Comparison of ENCODE assay signal across 27 cellular contexts in the genomic region with DNA sequence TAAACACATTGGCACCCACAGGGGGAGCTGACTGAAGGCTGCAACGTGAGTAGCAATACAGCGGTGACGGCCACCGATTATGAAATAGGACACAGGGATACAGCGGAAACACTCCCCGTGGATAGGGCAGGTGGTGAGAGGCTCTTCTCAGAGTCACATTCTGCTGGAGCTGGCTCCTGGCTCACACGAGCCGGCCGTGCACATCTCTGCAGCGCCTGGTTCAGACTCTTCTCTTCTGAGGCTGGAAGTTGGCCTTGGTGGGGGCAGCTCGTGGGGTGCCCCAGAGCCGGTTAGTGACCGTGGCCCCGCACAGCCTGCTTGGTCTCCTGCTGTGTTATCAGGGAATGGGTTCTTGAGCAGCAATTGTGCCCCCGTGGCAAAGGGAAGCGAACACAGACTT.
"Had no signal": no experiment of that assay in that cellular context is flagged by ENCODE, and none has a peak within 500 bp of the region (broad histone marks: within the 10 kb centered on the region; RNA-seq: fewer than 3 reads in every experiment).

No MANE protein-coding gene starts in this region.

- DNase-seq: heart right ventricle; islet precursor cell; kidney glomerular epithelial cell; left cardiac atrium; left lung; lower lobe of right lung; mammary epithelial cell; mesenchymal stem cell; naive thymus-derived CD8-positive, alpha-beta T cell; ovary; retina; right cardiac atrium; stimulated activated CD4-positive, alpha-beta T cell treated with anti-CD3 and anti-CD28 coated beads, Interleukin-4, amount 100 ng/mL, for 4 hours; stimulated activated CD8-positive, alpha-beta memory T cell treated with anti-CD3 and anti-CD28 coated beads, Interleukin-4, amount 100 ng/mL, for 48 hours; stimulated activated naive CD4-positive, alpha-beta T cell treated with Interleukin-2 at 50 U/mL for 16 hours; stimulated activated naive CD8-positive, alpha-beta T cell treated with anti-CD3 and anti-CD28 coated beads, Interleukin-15, amount 100 ng/mL, for 72 hours; substantia nigra; upper lobe of left lung had no signal

- H3K4me1 Mint-ChIP-seq: neural crest cell; stimulated activated memory B cell treated with anti-CD40 and anti-IgM and Interleukin-4, amounts not matched to agents 10 μg/mL and 1 μg/mL and 100 μg/mL, for 72 hours; stimulated activated naive CD8-positive, alpha-beta T cell treated with anti-CD3 and anti-CD28 coated beads, Interleukin-15, amount 100 ng/mL, for 72 hours had no signal

- H3K4me3 Mint-ChIP-seq: naive thymus-derived CD8-positive, alpha-beta T cell; nephron; neural crest cell; stimulated activated memory B cell treated with anti-CD40 and anti-IgM and Interleukin-4, amounts not matched to agents 10 μg/mL and 1 μg/mL and 100 μg/mL, for 72 hours; stimulated activated naive CD8-positive, alpha-beta T cell treated with anti-CD3 and anti-CD28 coated beads, Interleukin-15, amount 100 ng/mL, for 72 hours had no signal

- H3K27ac Mint-ChIP-seq: nephron; stimulated activated memory B cell treated with anti-CD40 and anti-IgM and Interleukin-4, amounts not matched to agents 10 μg/mL and 1 μg/mL and 100 μg/mL, for 72 hours; stimulated activated naive CD8-positive, alpha-beta T cell treated with anti-CD3 and anti-CD28 coated beads, Interleukin-15, amount 100 ng/mL, for 72 hours had no signal

- H3K27me3 ChIP-seq: ovary, upper lobe of left lung, vagina had no signal

- H3K27ac ChIP-seq: heart right ventricle, hepatocyte, left lung, lower lobe of right lung, ovary, prostate gland, skin epidermis, tibial nerve, upper lobe of left lung, vagina had no signal

- H3K79me2 ChIP-seq: hepatocyte had no signal

- H3K4me2 ChIP-seq: hepatocyte had no signal

- H3K9me3 ChIP-seq: heart right ventricle, left lung, lower lobe of right lung, ovary, prostate gland, tibial nerve, upper lobe of left lung, vagina had no signal

- H3K4me1 ChIP-seq: heart right ventricle, left lung, lower lobe of right lung, prostate gland, tibial nerve, upper lobe of left lung, vagina had no signal

- H3K9me3 Mint-ChIP-seq: naive thymus-derived CD8-positive, alpha-beta T cell; nephron; stimulated activated memory B cell treated with anti-CD40 and anti-IgM and Interleukin-4, amounts not matched to agents 10 μg/mL and 1 μg/mL and 100 μg/mL, for 72 hours; stimulated activated naive CD8-positive, alpha-beta T cell treated with anti-CD3 and anti-CD28 coated beads, Interleukin-15, amount 100 ng/mL, for 72 hours had no signal

- H3K36me3 Mint-ChIP-seq: naive thymus-derived CD8-positive, alpha-beta T cell; stimulated activated memory B cell treated with anti-CD40 and anti-IgM and Interleukin-4, amounts not matched to agents 10 μg/mL and 1 μg/mL and 100 μg/mL, for 72 hours had no signal

- ATAC-seq: heart right ventricle; left cardiac atrium; left lung; lower lobe of right lung; naive thymus-derived CD8-positive, alpha-beta T cell; right cardiac atrium; sciatic nerve; stimulated activated memory B cell treated with anti-CD40 and anti-IgM and Interleukin-4, amounts not matched to agents 10 μg/mL and 1 μg/mL and 100 μg/mL, for 72 hours; stimulated activated naive CD8-positive, alpha-beta T cell treated with anti-CD3 and anti-CD28 coated beads, Interleukin-15, amount 100 ng/mL, for 72 hours had no signal

- H2AFZ ChIP-seq: hepatocyte had no signal

- H3K36me3 ChIP-seq: heart right ventricle, left lung, lower lobe of right lung, ovary, prostate gland, tibial nerve, upper lobe of left lung, vagina had no signal

- H3K4me3 ChIP-seq: heart right ventricle, hepatocyte, left lung, lower lobe of right lung, ovary, prostate gland, skin epidermis, tibial nerve, upper lobe of left lung, vagina had no signal
